8 cellular contexts compared by ENCODE assay signal in the genomic region with DNA sequence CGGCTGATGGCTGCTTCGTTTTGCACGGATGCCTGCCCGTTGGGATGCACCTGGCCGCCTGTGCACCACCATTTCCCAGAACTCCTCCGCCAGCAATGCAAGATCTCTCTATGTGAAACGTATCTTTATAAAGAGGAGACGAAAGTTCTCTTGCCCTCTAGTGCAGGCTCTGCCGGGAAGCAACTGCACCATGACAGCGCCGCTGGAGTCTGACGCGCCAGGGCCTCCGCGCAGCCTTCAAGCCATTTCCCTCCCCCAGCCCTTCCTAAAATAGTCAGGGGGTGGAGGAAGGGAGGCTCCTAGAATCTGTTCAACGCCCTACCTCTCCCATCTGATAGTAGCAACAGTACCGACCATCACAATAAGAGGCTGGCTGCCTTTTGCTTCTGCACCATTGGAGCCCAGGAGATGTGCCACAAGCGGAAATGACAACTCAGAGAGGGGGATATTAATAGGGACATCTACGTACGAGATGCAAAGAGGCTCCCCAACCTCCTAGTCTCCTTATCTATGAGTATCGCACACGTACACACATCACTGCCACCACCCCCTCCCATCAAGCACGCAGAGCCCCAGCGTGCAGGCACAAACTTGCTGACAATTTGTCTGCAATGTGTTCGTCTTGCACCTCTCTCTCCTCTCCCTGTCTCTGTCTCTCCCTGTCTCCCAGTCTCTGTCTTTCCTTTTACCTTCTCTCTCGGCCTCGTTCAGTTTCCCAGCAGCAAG. TPM values are rescaled to one million over a fixed set of nuclear protein-coding genes. Genes with fewer than 3 reads are reported as not detected.
DNase-seq lines count a peak whose midpoint lies in the region; ATAC-seq and TF ChIP-seq lines count a peak whose summit lies in the region.

No MANE protein-coding gene starts in this region.

- DNase-seq in A172 (ENCODE audit: low spot score): peak; percentile 41
- no peak for DNase-seq in RWPE2 (ENCODE audit: low spot score)
- DNase-seq in type B pancreatic cell (ENCODE audit: extremely low spot score, unreplicated experiment): no peak
- no peak for DNase-seq in NCI-H1105 (lab: John Stamatoyannopoulos, UW)
- DNase-seq in DMS114 treated with DMSO at 0.1 percent for 48 hours (lab: John Stamatoyannopoulos, UW; ENCODE audit: unreplicated experiment): no peak

- H3K27me3 Mint-ChIP-seq in type B pancreatic cell: peaks cover 60% of the 10 kb centered on the region

- ATAC-seq in GM19351 (IDR thresholded peaks at IDR 0.05; ENCODE audit: unreplicated experiment) (peak; percentile 33), RWPE2 (ENCODE audit: low read depth) (peak; percentile 8; the same call in 1 of the 3 replicates), esophagus mucosa (peak; percentile 13)

- H3K27ac ChIP-seq in RWPE2 (ENCODE audit: poor library complexity, severe bottlenecking): no peak overlapping the region

- peak overlapping the region; percentile 36 for H3K4me3 ChIP-seq in RWPE2 (ENCODE audit: severe bottlenecking)
- peak overlapping the region; percentile 49 for H3K4me3 ChIP-seq in mononuclear cell (ENCODE audit: low read length)

- H3K4me1 Mint-ChIP-seq in type B pancreatic cell (ENCODE audit: unreplicated experiment): peaks cover 9% of the 10 kb centered on the region

- H3K27ac Mint-ChIP-seq in type B pancreatic cell: peak overlapping the region; percentile 75

- no peaks in the 10 kb centered on the region for H3K36me3 ChIP-seq in RWPE2 (ENCODE audit: low read depth)

- no peaks in the 10 kb centered on the region for H3K36me3 Mint-ChIP-seq in type B pancreatic cell

- H3K4me3 Mint-ChIP-seq in type B pancreatic cell: peak overlapping the region; percentile 94

- peaks cover 5% of the 10 kb centered on the region for H3K27me3 ChIP-seq in RWPE2 (ENCODE audit: insufficient read depth, poor library complexity, severe bottlenecking)
- H3K27me3 ChIP-seq in mononuclear cell (ENCODE audit: insufficient read depth, low read length): peaks cover 13% of the 10 kb centered on the region

- H3K9me3 ChIP-seq in RWPE2 (ENCODE audit: severe bottlenecking) (no peaks in the 10 kb centered on the region), mononuclear cell (ENCODE audit: low read depth, low read length) (no peaks in the 10 kb centered on the region)

- H3K4me1 ChIP-seq in RWPE2 (ENCODE audit: insufficient read depth, poor library complexity, severe bottlenecking): no peaks in the 10 kb centered on the region
- H3K4me1 ChIP-seq in mononuclear cell (ENCODE audit: insufficient read depth, low read length): peaks cover 36% of the 10 kb centered on the region

- TF ChIP-seq CTCF in RWPE2 (IDR thresholded peaks at IDR 0.05; ENCODE audit: poor library complexity, severe bottlenecking) (no peak), type B pancreatic cell (conservative IDR thresholded peaks at IDR 0.05) (no peak)

- H3K9me3 Mint-ChIP-seq in type B pancreatic cell: no peaks in the 10 kb centered on the region

RNA-seq across cellular contexts. Expression of a gene that starts 1.1 kb away (rescaled TPM):
- total RNA-seq in A172 (2014; rRNA removed; shearing (Covaris generic)): 21.1 and 43.9 TPM in 2 replicates
- total RNA-seq in esophagus mucosa (4.0 TPM), mononuclear cell (143 TPM), type B pancreatic cell (ENCODE audit: low replicate concordance) (12.6 and 26.6 TPM in 2 replicates)
